Comparison of ENCODE assay signal across 22 cellular contexts in the genomic region with DNA sequence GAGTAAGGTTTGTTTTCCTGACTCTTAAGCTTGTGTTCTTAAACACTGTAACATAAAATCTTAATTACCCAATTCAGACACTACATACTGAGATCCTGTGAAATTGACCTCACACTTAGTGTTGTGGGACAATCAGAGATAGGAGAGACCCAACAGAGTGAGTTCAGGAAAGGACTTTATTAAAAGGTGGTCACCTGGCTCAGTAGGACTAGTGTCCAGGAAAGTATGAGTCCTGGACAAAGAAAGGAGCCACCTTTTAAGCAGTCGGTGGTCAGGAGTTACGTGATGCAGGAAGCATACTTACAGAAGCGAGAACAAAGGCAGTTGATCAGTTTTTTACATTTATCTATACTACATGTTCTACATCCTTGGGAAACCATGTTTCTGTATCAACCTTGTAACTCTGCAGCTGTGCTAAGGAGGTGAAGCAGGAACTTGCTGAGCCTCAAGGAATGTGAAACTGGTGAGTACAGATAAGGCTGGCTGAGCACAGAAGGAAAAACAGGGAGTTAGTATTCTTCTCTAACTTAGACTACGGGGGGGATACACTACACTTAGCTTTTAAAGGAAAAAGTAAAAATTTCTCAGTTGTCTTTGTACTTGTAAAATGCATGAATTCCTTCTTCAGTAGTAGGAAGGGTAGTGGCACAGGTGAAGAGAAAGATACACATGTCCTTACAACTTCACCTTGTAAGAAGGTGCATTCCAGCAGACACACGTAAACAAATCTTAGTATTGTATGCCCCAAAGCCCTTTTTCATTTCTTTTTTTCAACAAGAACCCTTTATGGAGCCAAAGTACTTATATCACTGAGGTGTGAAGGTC. TPM values are rescaled to one million over a fixed set of nuclear protein-coding genes. Genes with fewer than 3 reads are reported as not detected.
DNase-seq lines count a peak whose midpoint lies in the region; ATAC-seq and TF ChIP-seq lines count a peak whose summit lies in the region.
"Had no signal": no experiment of that assay in that cellular context is flagged by ENCODE, and none has a peak within 500 bp of the region (broad histone marks: within the 10 kb centered on the region; RNA-seq: fewer than 3 reads in every experiment).

No MANE protein-coding gene starts in this region.

- no peak overlapping the region for H4K5ac ChIP-seq in IMR-90 (ENCODE audit: low read depth, low read length)

- no peaks in the 10 kb centered on the region for H3K36me3 ChIP-seq in IMR-90 (ENCODE audit: control insufficient read depth, insufficient read depth, low read length)
- H3K36me3 ChIP-seq in mesenchymal stem cell (ENCODE audit: control insufficient read depth in 1 of 2, insufficient read depth in 2 of 2, low read depth in 1 of 2, low read length in 2 of 2) = no peaks in the 10 kb centered on the region
- no peaks in the 10 kb centered on the region for H3K36me3 ChIP-seq in smooth muscle cell (ENCODE audit: low read depth)
- H3K36me3 ChIP-seq in gastroesophageal sphincter = no peaks in the 10 kb centered on the region
- no peaks in the 10 kb centered on the region for H3K36me3 ChIP-seq in PC-9 (ENCODE audit: low read depth)
- H3K36me3 ChIP-seq: BLaER1 treated with 17β-estradiol and CSF1 and Interleukin-3, amounts not matched to agents 10 nM and 100 nM; SJCRH30 had no signal

- H3K4me2 ChIP-seq in IMR-90 (ENCODE audit: low read depth, low read length) (no peak overlapping the region), mesenchymal stem cell (ENCODE audit: low read length, poor library complexity, severe bottlenecking) (peak overlapping the region; percentile 27), smooth muscle cell (peak overlapping the region; percentile 27), PC-9 (no peak overlapping the region)
- H3K4me2 ChIP-seq: A549; BLaER1 treated with 17β-estradiol and CSF1 and Interleukin-3, amounts not matched to agents 10 nM and 100 nM had no signal

- CTCF ChIA-PET in IMR-90 (lab: Yijun Ruan, JAX) = interaction anchor here (1.0 kb wide), 1 partner anchor 12 kb away, joined by 4 read pairs; no protein-coding TSS in a partner anchor
- CTCF ChIA-PET in PC-9 (lab: Charles Lee) = no interaction called here

- no peak for TF ChIP-seq RAD21 in IMR-90 (IDR thresholded peaks at IDR 0.05; ENCODE audit: low read length)

- no peaks in the 10 kb centered on the region for H3K79me1 ChIP-seq in IMR-90 (ENCODE audit: low read depth in 1 of 2, low read length in 2 of 2)
- no peaks in the 10 kb centered on the region for H3K79me1 ChIP-seq in mesenchymal stem cell (replicated peaks; ENCODE audit: low read length, poor library complexity, severe bottlenecking)

- TF ChIP-seq POLR2A in IMR-90 (IDR thresholded peaks at IDR 0.05; ENCODE audit: low read depth, low read length) = no peak
- TF ChIP-seq POLR2A in gastroesophageal sphincter (IDR thresholded peaks at IDR 0.05) = no peak

- H3K27me3 ChIP-seq in IMR-90 (ENCODE audit: control insufficient read depth, insufficient read depth, low read length) (no peaks in the 10 kb centered on the region), mesenchymal stem cell (ENCODE audit: control insufficient read depth in 1 of 2, insufficient read depth in 1 of 2, low read length in 2 of 2) (no peaks in the 10 kb centered on the region), smooth muscle cell (ENCODE audit: low read depth) (no peaks in the 10 kb centered on the region), gastroesophageal sphincter (no peaks in the 10 kb centered on the region), PC-9 (ENCODE audit: insufficient read depth, low read depth) (peaks cover 8% of the 10 kb centered on the region; the same call in 1 of the 2 replicates)
- H3K27me3 ChIP-seq: BLaER1 treated with 17β-estradiol and CSF1 and Interleukin-3, amounts not matched to agents 10 nM and 100 nM; SJCRH30 had no signal

- no peak overlapping the region for H2BK15ac ChIP-seq in IMR-90 (ENCODE audit: low read depth, low read length)
- H2BK15ac ChIP-seq in mesenchymal stem cell (ENCODE audit: low read depth, poor library complexity, severe bottlenecking) = no peak overlapping the region

- peaks cover 30% of the 10 kb centered on the region for H3K4me1 Mint-ChIP-seq in endothelial cell (ENCODE audit: unreplicated experiment)

- H3K27me3 Mint-ChIP-seq in endothelial cell (ENCODE audit: unreplicated experiment) = peaks cover 2% of the 10 kb centered on the region

- H2AFZ ChIP-seq in IMR-90 (replicated peaks; ENCODE audit: low read length, poor library complexity) (no peak overlapping the region), mesenchymal stem cell (ENCODE audit: low read depth, low read length) (no peak overlapping the region), smooth muscle cell (ENCODE audit: low read depth) (no peak overlapping the region), PC-9 (no peak overlapping the region)

- H3K4me3 ChIP-seq in IMR-90 (ENCODE audit: insufficient read depth, low read depth, low read length) (no peak overlapping the region), mesenchymal stem cell (ENCODE audit: insufficient read depth in 1 of 2, low read depth in 1 of 2, low read length in 2 of 2) (no peak overlapping the region), smooth muscle cell (no peak overlapping the region), gastroesophageal sphincter (no peak overlapping the region), PC-9 (no peak overlapping the region)
- H3K4me3 ChIP-seq: A549; BLaER1 treated with 17β-estradiol and CSF1 and Interleukin-3, amounts not matched to agents 10 nM and 100 nM; SJCRH30 had no signal

- H3F3A ChIP-seq in smooth muscle cell (ENCODE audit: low read depth) = no peaks in the 10 kb centered on the region
- H3F3A ChIP-seq in PC-9 (ENCODE audit: insufficient read depth, low read depth) = no peaks in the 10 kb centered on the region

- H4K20me1 ChIP-seq in IMR-90 (ENCODE audit: insufficient read depth, low read length) (no peaks in the 10 kb centered on the region), smooth muscle cell (ENCODE audit: low read depth) (no peaks in the 10 kb centered on the region), PC-9 (ENCODE audit: insufficient read depth) (no peaks in the 10 kb centered on the region)
- H4K20me1 ChIP-seq: BLaER1 treated with 17β-estradiol and CSF1 and Interleukin-3, amounts not matched to agents 10 nM and 100 nM had no signal

- H2AK5ac ChIP-seq in IMR-90 (ENCODE audit: low read depth, low read length) (no peak overlapping the region), mesenchymal stem cell (ENCODE audit: low read length, severe bottlenecking) (no peak overlapping the region)

- H3K9me3 Mint-ChIP-seq in endothelial cell (ENCODE audit: unreplicated experiment) = no peaks in the 10 kb centered on the region
- H3K9me3 Mint-ChIP-seq: CD8-positive, alpha-beta T cell had no signal

- H3K9ac ChIP-seq in IMR-90 (ENCODE audit: low read depth, low read length) (no peak overlapping the region), mesenchymal stem cell (ENCODE audit: low read length) (no peak overlapping the region), smooth muscle cell (ENCODE audit: low read depth) (no peak overlapping the region)
- H3K9ac ChIP-seq: BLaER1 treated with 17β-estradiol and CSF1 and Interleukin-3, amounts not matched to agents 10 nM and 100 nM had no signal

- H3K14ac ChIP-seq in IMR-90 (replicated peaks; ENCODE audit: low read depth, low read length) (no peak overlapping the region), mesenchymal stem cell (ENCODE audit: low read length in 2 of 2) (no peak overlapping the region)

- intact Hi-C loops in IMR-90 (cut with micrococcal nuclease) = no loop called here
- intact Hi-C loops in PC-9 (cut with micrococcal nuclease; ENCODE audit: unreplicated experiment) = no loop called here

- H3K27ac ChIP-seq in IMR-90 (ENCODE audit: insufficient read depth, low read length) (no peak overlapping the region), mesenchymal stem cell (ENCODE audit: low read length, poor library complexity, severe bottlenecking) (peak overlapping the region; percentile 87), smooth muscle cell (ENCODE audit: low read depth) (no peak overlapping the region), gastroesophageal sphincter (no peak overlapping the region), PC-9 (no peak overlapping the region)
- H3K27ac ChIP-seq: A549; BLaER1 treated with 17β-estradiol and CSF1 and Interleukin-3, amounts not matched to agents 10 nM and 100 nM; SJCRH30 had no signal

- DNase-seq in IMR-90 (peak; percentile 37), endothelial cell (ENCODE audit: low spot score) (peak; percentile 26), mesenchymal stem cell (no peak), smooth muscle cell (lab: John Stamatoyannopoulos, UW; ENCODE audit: unreplicated experiment) (no peak), PC-9 (no peak)
- DNase-seq in stimulated activated CD4-positive, alpha-beta T cell treated with anti-CD3 and anti-CD28 coated beads, Interleukin-2, amount 100 ng/mL, for 24 hours = no peak
- DNase-seq: CD8-positive, alpha-beta T cell; H7; Karpas-422; NCI-H1048; NCI-H1436; NCI-H1930; NCI-H226; NCI-H524; NCI-H82; PC-3; SJCRH30 had no signal

- dilution Hi-C loops in IMR-90 (cut with HindIII; ENCODE audit: low sequenced_read_pairs, unreplicated experiment) = no loop called here

- no CpG with 5 or more reads among the region's 5 CpGs for WGBS in IMR-90 (ENCODE audit: extremely low coverage in 2 of 2, insufficient read length in 1 of 2), 2 experiments
- 80% methylated on average over 2 of the region's 5 CpGs for WGBS in mesenchymal stem cell
- WGBS in smooth muscle cell (ENCODE audit: low lambda C conversion rate) = 77% methylated on average over 5 of the region's 5 CpGs
- WGBS in gastroesophageal sphincter (ENCODE audit: low coverage in 1 of 2), 2 donors = 43 to 73% methylated on average over 4 to 5 of the region's 5 CpGs

- peak overlapping the region; percentile 99 for H3K27ac Mint-ChIP-seq in endothelial cell (ENCODE audit: unreplicated experiment)
- H3K27ac Mint-ChIP-seq: CD8-positive, alpha-beta T cell had no signal

- TF ChIP-seq CTCF in IMR-90 (conservative IDR thresholded peaks at IDR 0.05; ENCODE audit: low read depth, low read length) = no peak
- TF ChIP-seq CTCF in endothelial cell (IDR thresholded peaks at IDR 0.05; ENCODE audit: unreplicated experiment) = no peak
- TF ChIP-seq CTCF in smooth muscle cell (IDR thresholded peaks at IDR 0.05; ENCODE audit: borderline replicate concordance, insufficient read depth, poor library complexity, severe bottlenecking) = no peak
- no peak for TF ChIP-seq CTCF in gastroesophageal sphincter (IDR thresholded peaks at IDR 0.05)
- no peak for TF ChIP-seq CTCF in PC-9 (conservative IDR thresholded peaks at IDR 0.05)

- no peaks in the 10 kb centered on the region for H3K9me1 ChIP-seq in IMR-90 (ENCODE audit: insufficient read depth, low read length)

- no peaks in the 10 kb centered on the region for H3K9me2 ChIP-seq in PC-9 (ENCODE audit: insufficient read depth)

- H3K23ac ChIP-seq in IMR-90 (ENCODE audit: low read depth, low read length) (no peak overlapping the region), mesenchymal stem cell (ENCODE audit: low read length in 2 of 2) (no peak overlapping the region)

- H3K79me2 ChIP-seq in smooth muscle cell (ENCODE audit: low read depth) (no peaks in the 10 kb centered on the region), PC-9 (ENCODE audit: low read depth) (no peaks in the 10 kb centered on the region)

- no TSS peak for BruUV-seq in IMR-90 (replicated peaks; lab: Mats Ljungman, UMichigan)
- no TSS peak for BruUV-seq in PC-9 (replicated peaks; lab: Mats Ljungman, UMichigan)

- no peak for TF ChIP-seq EP300 in gastroesophageal sphincter (IDR thresholded peaks at IDR 0.05)

- no peaks in the 10 kb centered on the region for H3K9me3 ChIP-seq in IMR-90 (ENCODE audit: control insufficient read depth, insufficient read depth, low read length)
- no peaks in the 10 kb centered on the region for H3K9me3 ChIP-seq in mesenchymal stem cell (ENCODE audit: control insufficient read depth, low read length)
- no peaks in the 10 kb centered on the region for H3K9me3 ChIP-seq in smooth muscle cell (replicated peaks; ENCODE audit: low read depth)
- no peaks in the 10 kb centered on the region for H3K9me3 ChIP-seq in gastroesophageal sphincter
- H3K9me3 ChIP-seq in PC-9 (ENCODE audit: insufficient read depth, low read depth) = no peaks in the 10 kb centered on the region
- H3K9me3 ChIP-seq: A549; BLaER1 treated with 17β-estradiol and CSF1 and Interleukin-3, amounts not matched to agents 10 nM and 100 nM; SJCRH30 had no signal

- ATAC-seq in IMR-90 (ENCODE audit: low read depth) (peak; percentile 24; the same call in 1 of the 2 replicates), gastroesophageal sphincter (no peak)
- ATAC-seq: A549; CD8-positive, alpha-beta T cell; PC-3 had no signal

- no peak overlapping the region for H4K91ac ChIP-seq in IMR-90 (ENCODE audit: insufficient read depth, low read depth, low read length)
- no peak overlapping the region for H4K91ac ChIP-seq in mesenchymal stem cell (ENCODE audit: low read length)

- no peak overlapping the region for H3K56ac ChIP-seq in IMR-90 (ENCODE audit: extremely low read depth, insufficient read depth, low read length)

- H3K4me1 ChIP-seq in IMR-90 (ENCODE audit: control insufficient read depth, insufficient read depth, low read length) (no peaks in the 10 kb centered on the region), mesenchymal stem cell (ENCODE audit: control insufficient read depth, insufficient read depth, low read depth, low read length) (no peaks in the 10 kb centered on the region), smooth muscle cell (ENCODE audit: low read depth) (peaks cover 4% of the 10 kb centered on the region), gastroesophageal sphincter (no peaks in the 10 kb centered on the region), PC-9 (replicated peaks; ENCODE audit: insufficient read depth) (no peaks in the 10 kb centered on the region)
- H3K4me1 ChIP-seq: A549, SJCRH30 had no signal

- H3K4ac ChIP-seq in IMR-90 (ENCODE audit: low read depth, low read length) = no peak overlapping the region
- no peak overlapping the region for H3K4ac ChIP-seq in mesenchymal stem cell (ENCODE audit: low read depth in 1 of 2, low read length in 2 of 2)

- H2BK5ac ChIP-seq in IMR-90 (ENCODE audit: low read depth, low read length, poor library complexity, severe bottlenecking) (no peak overlapping the region), mesenchymal stem cell (ENCODE audit: low read depth, low read length, poor library complexity, severe bottlenecking) (peak overlapping the region; percentile 4)

- no peak overlapping the region for H2AK9ac ChIP-seq in IMR-90 (replicated peaks; ENCODE audit: low read depth, low read length, poor library complexity)

- H3K36me3 Mint-ChIP-seq in endothelial cell (ENCODE audit: low read depth, unreplicated experiment) = no peaks in the 10 kb centered on the region
- H3K36me3 Mint-ChIP-seq: CD8-positive, alpha-beta T cell had no signal

- in situ Hi-C loops in IMR-90 (cut with MboI; ENCODE audit: low sequenced_read_pairs) = no loop called here

- H4K8ac ChIP-seq in IMR-90 (ENCODE audit: low read depth in 2 of 2, low read length in 2 of 2) (no peak overlapping the region), mesenchymal stem cell (ENCODE audit: low read length) (no peak overlapping the region)

- H3K4me3 Mint-ChIP-seq in endothelial cell (ENCODE audit: unreplicated experiment) = no peak overlapping the region
- H3K4me3 Mint-ChIP-seq: CD8-positive, alpha-beta T cell had no signal

- no peak overlapping the region for H2BK12ac ChIP-seq in mesenchymal stem cell (ENCODE audit: low read length in 2 of 2)

- no peak overlapping the region for H2BK120ac ChIP-seq in IMR-90 (ENCODE audit: low read depth, low read length)
- H2BK120ac ChIP-seq in mesenchymal stem cell (ENCODE audit: low read depth, low read length) = no peak overlapping the region

- H3K18ac ChIP-seq in IMR-90 (ENCODE audit: low read depth, low read length) = no peak overlapping the region
- H3K18ac ChIP-seq in mesenchymal stem cell (ENCODE audit: low read depth in 1 of 2, low read length in 2 of 2) = no peak overlapping the region

- H2BK20ac ChIP-seq in IMR-90 (ENCODE audit: low read depth, low read length) = no peak overlapping the region

- POLR2A ChIA-PET in IMR-90 (lab: Charles Lee; ENCODE audit: unreplicated experiment) (no interaction called here), PC-9 (lab: Charles Lee; ENCODE audit: unreplicated experiment) (no interaction called here)

RNA-seq across cellular contexts. Expression of gene OR51E1, which starts 15.1 kb away (rescaled TPM):
- not detected in 2 replicates for total RNA-seq in IMR-90 (2012; rRNA removed)
- 0.02 TPM in 1 of 2 replicates, not detected in the other for polyA plus RNA-seq in IMR-90 (2012; rRNA removed)
- polyA plus RNA-seq in IMR-90 (2012; cell fraction: cytosol; rRNA removed) = 0.02 TPM in 1 of 2 replicates, not detected in the other
- 0.01 TPM in 2 replicates for polyA plus RNA-seq in IMR-90 (2012; cell fraction: nucleus; rRNA removed; ENCODE audit: low replicate concordance)
- total RNA-seq in endothelial cell (ENCODE audit: unreplicated experiment) = not detected
- not detected for polyA plus RNA-seq in mesenchymal stem cell (2013, experiment 1 of 2)
- polyA plus RNA-seq in mesenchymal stem cell (2013, experiment 2 of 2) = 0.01 TPM
- total RNA-seq in smooth muscle cell = not detected in 2 replicates
- not detected in 2 replicates for polyA plus RNA-seq in smooth muscle cell
- total RNA-seq in gastroesophageal sphincter = under 1 TPM; 0.27 to 0.78 (median 0.65) TPM
- total RNA-seq in PC-9 (2021) = not detected in 2 replicates
- total RNA-seq: CD8-positive, alpha-beta T cell; H7; MCF 10A; PC-3; SJCRH30 had no signal
- polyA plus RNA-seq: A549 had no signal

RNA-seq across cellular contexts. Expression of gene OR51D1, which starts 21.6 kb away (rescaled TPM):
- total RNA-seq in IMR-90 (2012; rRNA removed) (not detected in 2 replicates), endothelial cell (ENCODE audit: unreplicated experiment) (not detected), smooth muscle cell (not detected in 2 replicates), gastroesophageal sphincter (not detected), PC-9 (2021) (not detected in 2 replicates)
- polyA plus RNA-seq in IMR-90 (2012; rRNA removed) (not detected in 2 replicates), smooth muscle cell (not detected in 2 replicates)
- polyA plus RNA-seq in IMR-90 (2012; cell fraction: cytosol; rRNA removed) = not detected in 2 replicates
- polyA plus RNA-seq in IMR-90 (2012; cell fraction: nucleus; rRNA removed; ENCODE audit: low replicate concordance) = not detected in 2 replicates
- polyA plus RNA-seq in mesenchymal stem cell (2013, experiment 1 of 2) = not detected
- not detected for polyA plus RNA-seq in mesenchymal stem cell (2013, experiment 2 of 2)
- total RNA-seq: CD8-positive, alpha-beta T cell; H7; HT-29; MCF 10A; PC-3; SJCRH30 had no signal
- polyA plus RNA-seq: A549 had no signal

RNA-seq across cellular contexts. Expression of gene OR51E2, which starts 38.8 kb away (rescaled TPM):
- 0.56 and 0.72 TPM in 2 replicates for total RNA-seq in IMR-90 (2012; rRNA removed)
- 0.83 and 1.3 TPM in 2 replicates for polyA plus RNA-seq in IMR-90 (2012; rRNA removed)
- 0.89 and 1.3 TPM in 2 replicates for polyA plus RNA-seq in IMR-90 (2012; cell fraction: cytosol; rRNA removed)
- polyA plus RNA-seq in IMR-90 (2012; cell fraction: nucleus; rRNA removed; ENCODE audit: low replicate concordance) = 0.74 and 1.9 TPM in 2 replicates
- total RNA-seq in endothelial cell (ENCODE audit: unreplicated experiment) = not detected
- polyA plus RNA-seq in mesenchymal stem cell (2013, experiment 1 of 2) = 0.04 TPM
- 0.08 TPM for polyA plus RNA-seq in mesenchymal stem cell (2013, experiment 2 of 2)
- total RNA-seq in smooth muscle cell = not detected in 2 replicates
- polyA plus RNA-seq in smooth muscle cell = not detected in 2 replicates
- 1 to 10 TPM in 1 of 4 donors, under 1 TPM in 2, not detected in 1; 0.67 to 2.5 (median 0.94) TPM for total RNA-seq in gastroesophageal sphincter
- total RNA-seq in PC-9 (2021) = not detected in 2 replicates
- total RNA-seq: CD8-positive, alpha-beta T cell; H7; MCF 10A; PC-3; SJCRH30 had no signal
- polyA plus RNA-seq: A549 had no signal

RNA-seq across cellular contexts. Expression of gene MMP26, which starts 45.7 kb away (rescaled TPM):
- not detected in 2 replicates for total RNA-seq in IMR-90 (2012; rRNA removed)
- polyA plus RNA-seq in IMR-90 (2012; rRNA removed) = not detected in 2 replicates
- polyA plus RNA-seq in IMR-90 (2012; cell fraction: cytosol; rRNA removed) = not detected in 2 replicates
- 0.17 and 0.54 TPM in 2 replicates for polyA plus RNA-seq in IMR-90 (2012; cell fraction: nucleus; rRNA removed; ENCODE audit: low replicate concordance)
- total RNA-seq in endothelial cell (ENCODE audit: unreplicated experiment) = not detected
- polyA plus RNA-seq in mesenchymal stem cell (2013, experiment 1 of 2) = not detected
- not detected for polyA plus RNA-seq in mesenchymal stem cell (2013, experiment 2 of 2)
- not detected in 2 replicates for total RNA-seq in smooth muscle cell
- polyA plus RNA-seq in smooth muscle cell = not detected in 2 replicates
- total RNA-seq in gastroesophageal sphincter = not detected
- total RNA-seq in PC-9 (2021) = not detected in 2 replicates
- total RNA-seq: CD8-positive, alpha-beta T cell; H7; HT-29; MCF 10A; PC-3; SJCRH30 had no signal
- polyA plus RNA-seq: A549 had no signal

RNA-seq across cellular contexts. Expression of gene TRIM68, which starts 50.8 kb away (rescaled TPM):
- total RNA-seq in IMR-90 (2012; rRNA removed) (8.1 and 8.4 TPM in 2 replicates), endothelial cell (ENCODE audit: unreplicated experiment) (15.2 TPM), smooth muscle cell (10.7 and 18.9 TPM in 2 replicates), gastroesophageal sphincter (10 to 100 TPM; 12.0 to 17.3 (median 14.0) TPM), PC-9 (2021) (4.6 and 6.5 TPM in 2 replicates)
- polyA plus RNA-seq in IMR-90 (2012; rRNA removed) (6.5 and 8.1 TPM in 2 replicates), smooth muscle cell (7.8 and 10.7 TPM in 2 replicates)
- 3.8 and 5.7 TPM in 2 replicates for polyA plus RNA-seq in IMR-90 (2012; cell fraction: cytosol; rRNA removed)
- 5.7 and 14.6 TPM in 2 replicates for polyA plus RNA-seq in IMR-90 (2012; cell fraction: nucleus; rRNA removed; ENCODE audit: low replicate concordance)
- polyA plus RNA-seq in mesenchymal stem cell (2013, experiment 1 of 2) = 5.0 TPM
- polyA plus RNA-seq in mesenchymal stem cell (2013, experiment 2 of 2) = 5.4 TPM

Comparison
In these comparisons a context has a peak if more than half of its experiments do, and no peak if none do; other contexts are left out.
1. DNase-seq: peak in IMR-90 (single experiment) and endothelial cell (single experiment); none in mesenchymal stem cell (single experiment), smooth muscle cell (single experiment), stimulated activated CD4-positive, alpha-beta T cell treated with anti-CD3 and anti-CD28 coated beads, Interleukin-2, amount 100 ng/mL, for 24 hours (0 of 2) and PC-9 (0 of 2).
2. H3K4me2 ChIP-seq: peak in mesenchymal stem cell (single experiment) and smooth muscle cell (single experiment); none in IMR-90 (single experiment) and PC-9 (single experiment).